Comparison of ENCODE assay signal across 21 cellular contexts in the genomic region with DNA sequence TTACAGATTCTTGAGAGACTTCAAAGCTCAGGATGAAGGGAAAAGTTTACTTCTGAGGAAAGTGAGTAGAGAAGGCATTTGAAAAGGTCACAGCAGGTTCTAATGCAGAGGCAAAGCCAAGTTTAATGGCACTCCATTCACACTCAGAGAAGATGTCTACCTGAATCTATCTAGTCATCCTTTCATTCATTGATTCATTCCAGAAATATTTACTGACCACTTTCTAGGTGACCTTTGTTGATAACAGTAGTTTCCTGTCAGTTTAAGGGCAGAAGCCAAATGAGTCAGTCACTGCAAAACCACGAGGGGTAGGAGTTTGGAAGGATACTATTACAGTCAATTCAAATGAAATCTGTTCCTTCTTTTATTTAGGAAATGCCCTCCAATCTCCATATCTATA. TPM values are rescaled to one million over a fixed set of nuclear protein-coding genes. Genes with fewer than 3 reads are reported as not detected.
DNase-seq lines count a peak whose midpoint lies in the region; ATAC-seq, FAIRE-seq and TF ChIP-seq lines count a peak whose summit lies in the region.
"Had no signal": no experiment of that assay in that cellular context is flagged by ENCODE, and none has a peak within 500 bp of the region (broad histone marks: within the 10 kb centered on the region; RNA-seq: fewer than 3 reads in every experiment).

No MANE protein-coding gene starts in this region.

- H3K9me3 Mint-ChIP-seq in activated CD4-positive, alpha-beta T cell treated with anti-CD3 and anti-CD28 coated beads for 36 hours (ENCODE audit: low read depth), result no peaks in the 10 kb centered on the region
- no peaks in the 10 kb centered on the region for H3K9me3 Mint-ChIP-seq in stimulated activated effector memory CD8-positive, alpha-beta T cell treated with anti-CD3 and anti-CD28 coated beads, Interleukin-12 subunit alpha, Interleukin-12 subunit beta, amount 100 ng/mL, for 72 hours
- H3K9me3 Mint-ChIP-seq: activated CD4-positive, alpha-beta memory T cell treated with anti-CD3 and anti-CD28 coated beads, Interleukin-2, amount 10 ng/mL, durations not matched to agents 7 days and 5 days had no signal

- H3K27ac ChIP-seq in endothelial cell of umbilical vein (ENCODE audit: insufficient read depth, low read depth, low read length), result no peak overlapping the region
- H3K27ac ChIP-seq: 22Rv1 had no signal

- no peaks in the 10 kb centered on the region for H3K36me3 ChIP-seq in endothelial cell of umbilical vein (ENCODE audit: control insufficient read depth in 2 of 2, extremely low read depth in 1 of 2, insufficient read depth in 2 of 2, low read length in 2 of 2)

- H3K4me3 Mint-ChIP-seq in activated CD4-positive, alpha-beta T cell treated with anti-CD3 and anti-CD28 coated beads for 36 hours, result no peak overlapping the region
- H3K4me3 Mint-ChIP-seq in stimulated activated effector memory CD8-positive, alpha-beta T cell treated with anti-CD3 and anti-CD28 coated beads, Interleukin-12 subunit alpha, Interleukin-12 subunit beta, amount 100 ng/mL, for 72 hours, result no peak overlapping the region
- H3K4me3 Mint-ChIP-seq: activated CD4-positive, alpha-beta memory T cell treated with anti-CD3 and anti-CD28 coated beads, Interleukin-2, amount 10 ng/mL, durations not matched to agents 7 days and 5 days; CD4-positive, alpha-beta memory T cell; mesothelial cell of epicardium had no signal

- H3K27me3 ChIP-seq in endothelial cell of umbilical vein (ENCODE audit: control insufficient read depth in 2 of 2, insufficient read depth in 2 of 2, low read length in 2 of 2), result no peaks in the 10 kb centered on the region

- TF ChIP-seq CTCF in endothelial cell of umbilical vein (IDR thresholded peaks at IDR 0.05; ENCODE audit: extremely low read depth in 1 of 2, insufficient read depth in 1 of 2, low read depth in 1 of 2, low read length in 2 of 2), result no peak
- TF ChIP-seq CTCF in D721Med (IDR thresholded peaks at IDR 0.05; ENCODE audit: insufficient read depth, missing control alignments), result no peak

- peak; percentile 44 for ATAC-seq in activated CD4-positive, alpha-beta T cell treated with anti-CD3 and anti-CD28 coated beads for 36 hours
- ATAC-seq in stimulated activated effector memory CD8-positive, alpha-beta T cell treated with anti-CD3 and anti-CD28 coated beads, Interleukin-12 subunit alpha, Interleukin-12 subunit beta, amount 100 ng/mL, for 72 hours, result peak; percentile 70
- ATAC-seq: esophagus mucosa had no signal

- FAIRE-seq in endothelial cell of umbilical vein (lab: Jason Lieb, UNC), result peak; percentile 81
- no peak for FAIRE-seq in D721Med (lab: Jason Lieb, UNC)
- FAIRE-seq: GM18507, small intestine had no signal

- H3K4me1 Mint-ChIP-seq in activated CD4-positive, alpha-beta T cell treated with anti-CD3 and anti-CD28 coated beads for 36 hours, result peaks cover 13% of the 10 kb centered on the region
- H3K4me1 Mint-ChIP-seq in stimulated activated effector memory CD8-positive, alpha-beta T cell treated with anti-CD3 and anti-CD28 coated beads, Interleukin-12 subunit alpha, Interleukin-12 subunit beta, amount 100 ng/mL, for 72 hours, result peaks cover 8% of the 10 kb centered on the region
- H3K4me1 Mint-ChIP-seq: mesothelial cell of epicardium had no signal

- no peak for DNase-seq in activated CD4-positive, alpha-beta T cell treated with anti-CD3 and anti-CD28 coated beads for 36 hours
- no peak for DNase-seq in activated CD4-positive, alpha-beta T cell treated with anti-CD3 and anti-CD28 coated beads, Interleukin-2, amount 50 U/mL, for 1 hour
- peak; percentile 13 for DNase-seq in RKO (ENCODE audit: low spot score)
- DNase-seq in endothelial cell of umbilical vein (ENCODE audit: low read depth, low spot score), result peak; percentile 13
- DNase-seq in stimulated activated effector memory CD8-positive, alpha-beta T cell treated with anti-CD3 and anti-CD28 coated beads, Interleukin-12 subunit alpha, Interleukin-12 subunit beta, amount 100 ng/mL, for 72 hours (ENCODE audit: low spot score in 2 of 2), result no peak
- no peak for DNase-seq in D721Med (ENCODE audit: insufficient read length, low spot score)
- no peak for DNase-seq in cortex of kidney (lab: John Stamatoyannopoulos, UW)
- no peak for DNase-seq in middle frontal gyrus (ENCODE audit: extremely low spot score, low spot score)
- DNase-seq: activated CD4-positive, alpha-beta memory T cell treated with anti-CD3 and anti-CD28 coated beads, Interleukin-2, amount 10 ng/mL, durations not matched to agents 7 days and 5 days; activated naive CD4-positive, alpha-beta T cell treated with Interleukin-2 at 50 U/mL for 16 hours; CD4-positive, alpha-beta memory T cell; GF-D8; NCI-H1092; NCI-H446 treated with DMSO at 0.1 percent for 48 hours; small intestine; substantia nigra; T-helper 9 cell had no signal

- H3K36me3 Mint-ChIP-seq in activated CD4-positive, alpha-beta T cell treated with anti-CD3 and anti-CD28 coated beads for 36 hours (ENCODE audit: low read depth), result no peaks in the 10 kb centered on the region
- H3K36me3 Mint-ChIP-seq in stimulated activated effector memory CD8-positive, alpha-beta T cell treated with anti-CD3 and anti-CD28 coated beads, Interleukin-12 subunit alpha, Interleukin-12 subunit beta, amount 100 ng/mL, for 72 hours, result no peaks in the 10 kb centered on the region
- H3K36me3 Mint-ChIP-seq: CD4-positive, alpha-beta memory T cell; mesothelial cell of epicardium had no signal

- no TSS peak for BruUV-seq in endothelial cell of umbilical vein (replicated peaks; lab: Mats Ljungman, UMichigan)

- peak overlapping the region; percentile 31 for H3K4me2 ChIP-seq in endothelial cell of umbilical vein (ENCODE audit: insufficient read depth, low read length)

- intact Hi-C loops in activated CD4-positive, alpha-beta T cell treated with anti-CD3 and anti-CD28 coated beads for 36 hours (cut with DNase I, micrococcal nuclease), result loop anchor here in 1 of 2 experiments (5.0 kb wide), 1 partner anchor 465 kb away; no protein-coding TSS in a partner anchor
- intact Hi-C loops in endothelial cell of umbilical vein (cut with micrococcal nuclease), result loop anchor here (5.0 to 10.0 kb wide), 2 partner anchors 647 to 1185 kb away; no protein-coding TSS in a partner anchor

- H3K27me3 Mint-ChIP-seq in activated CD4-positive, alpha-beta T cell treated with anti-CD3 and anti-CD28 coated beads for 36 hours, result peaks cover 20% of the 10 kb centered on the region

- dilution Hi-C loops in endothelial cell of umbilical vein (cut with MboI; ENCODE audit: extremely low pct_ligation_motif_present, low sequenced_read_pairs), result no loop called here

- H3K9ac ChIP-seq in endothelial cell of umbilical vein (replicated peaks; ENCODE audit: extremely low read depth, insufficient read depth, low read length), result no peak overlapping the region

- peaks cover 11% of the 10 kb centered on the region for H3K4me1 ChIP-seq in endothelial cell of umbilical vein (ENCODE audit: control insufficient read depth, extremely low read depth, insufficient read depth, low read length)

- TF ChIP-seq POLR2A in endothelial cell of umbilical vein (IDR thresholded peaks at IDR 0.05; ENCODE audit: low read depth, low read length), result no peak

- POLR2A ChIA-PET in activated CD4-positive, alpha-beta T cell treated with anti-CD3 and anti-CD28 coated beads for 36 hours (lab: Charles Lee), result no interaction called here
- POLR2A ChIA-PET in endothelial cell of umbilical vein (lab: Charles Lee), result no interaction called here

- H2AFZ ChIP-seq in endothelial cell of umbilical vein (ENCODE audit: low read depth, low read length), result no peak overlapping the region

- H3K9me3 ChIP-seq in endothelial cell of umbilical vein (replicated peaks; ENCODE audit: control insufficient read depth, insufficient read depth, low read length), result no peaks in the 10 kb centered on the region

- no peak overlapping the region for H3K27ac Mint-ChIP-seq in activated CD4-positive, alpha-beta T cell treated with anti-CD3 and anti-CD28 coated beads for 36 hours
- H3K27ac Mint-ChIP-seq in stimulated activated effector memory CD8-positive, alpha-beta T cell treated with anti-CD3 and anti-CD28 coated beads, Interleukin-12 subunit alpha, Interleukin-12 subunit beta, amount 100 ng/mL, for 72 hours, result no peak overlapping the region
- H3K27ac Mint-ChIP-seq: activated CD4-positive, alpha-beta memory T cell treated with anti-CD3 and anti-CD28 coated beads, Interleukin-2, amount 10 ng/mL, durations not matched to agents 7 days and 5 days; CD4-positive, alpha-beta memory T cell; mesothelial cell of epicardium had no signal

- H3K79me2 ChIP-seq in endothelial cell of umbilical vein (ENCODE audit: control insufficient read depth, insufficient read depth, low read length), result no peaks in the 10 kb centered on the region

- no peak overlapping the region for H3K4me3 ChIP-seq in endothelial cell of umbilical vein (replicated peaks in 1 of 3; ENCODE audit: insufficient read depth in 1 of 3, low read depth in 1 of 3, low read length in 3 of 3)

- H3K9me1 ChIP-seq in endothelial cell of umbilical vein (replicated peaks; ENCODE audit: control insufficient read depth, extremely low read depth, insufficient read depth, low read length), result no peaks in the 10 kb centered on the region

- CTCF ChIA-PET in activated CD4-positive, alpha-beta T cell treated with anti-CD3 and anti-CD28 coated beads for 36 hours (lab: Charles Lee), result interaction anchor here (1.5 kb wide), 1 partner anchor 53 kb away, joined by 4 read pairs; no protein-coding TSS in a partner anchor
- CTCF ChIA-PET in endothelial cell of umbilical vein (lab: Charles Lee), result interaction anchor here (0.9 to 6.2 kb wide), 5 partner anchors 85 to 467 kb away, joined by 3 to 88 read pairs (median 5); no protein-coding TSS in a partner anchor

- H4K20me1 ChIP-seq in endothelial cell of umbilical vein (replicated peaks; ENCODE audit: control insufficient read depth, extremely low read depth, insufficient read depth, low read length), result no peaks in the 10 kb centered on the region

RNA-seq across cellular contexts. Expression of gene FBXO5, which starts 30.8 kb away (rescaled TPM):
- 10 to 100 TPM; 48.7 to 57.3 TPM for total RNA-seq in activated CD4-positive, alpha-beta T cell treated with anti-CD3 and anti-CD28 coated beads for 36 hours
- total RNA-seq in endothelial cell of umbilical vein, result 27.1 and 28.1 TPM in 2 replicates
- polyA plus RNA-seq in endothelial cell of umbilical vein, result 5.4 and 6.1 TPM in 2 replicates
- polyA plus RNA-seq in endothelial cell of umbilical vein (2011; cell fraction: cytosol; rRNA removed), result 13.4 and 13.9 TPM in 2 replicates
- 13.0 and 17.5 TPM in 2 replicates for polyA plus RNA-seq in endothelial cell of umbilical vein (2011; cell fraction: nucleus; rRNA removed)
- 6.4 and 15.2 TPM in 2 replicates for polyA plus RNA-seq in endothelial cell of umbilical vein (2012)
- 4.0 and 4.8 TPM in 2 replicates for polyA minus RNA-seq in endothelial cell of umbilical vein
- 13.0 TPM for polyA minus RNA-seq in endothelial cell of umbilical vein (2011; cell fraction: cytosol; rRNA and poly(A)+ RNA removed)
- polyA minus RNA-seq in endothelial cell of umbilical vein (2011; cell fraction: nucleus; rRNA and poly(A)+ RNA removed), result 8.8 and 12.2 TPM in 2 replicates

RNA-seq across cellular contexts. Expression of gene MTRF1L, which starts 50.5 kb away (rescaled TPM):
- total RNA-seq in activated CD4-positive, alpha-beta T cell treated with anti-CD3 and anti-CD28 coated beads for 36 hours, result 10 to 100 TPM; 16.8 to 19.9 TPM
- total RNA-seq in endothelial cell of umbilical vein, result 27.5 and 31.2 TPM in 2 replicates
- 5.2 and 6.2 TPM in 2 replicates for polyA plus RNA-seq in endothelial cell of umbilical vein
- 8.3 and 9.1 TPM in 2 replicates for polyA plus RNA-seq in endothelial cell of umbilical vein (2011; cell fraction: cytosol; rRNA removed)
- polyA plus RNA-seq in endothelial cell of umbilical vein (2011; cell fraction: nucleus; rRNA removed), result 20.5 and 32.0 TPM in 2 replicates
- 9.5 and 19.1 TPM in 2 replicates for polyA plus RNA-seq in endothelial cell of umbilical vein (2012)
- 10.5 and 10.9 TPM in 2 replicates for polyA minus RNA-seq in endothelial cell of umbilical vein
- polyA minus RNA-seq in endothelial cell of umbilical vein (2011; cell fraction: cytosol; rRNA and poly(A)+ RNA removed), result 8.8 TPM
- 39.7 and 47.9 TPM in 2 replicates for polyA minus RNA-seq in endothelial cell of umbilical vein (2011; cell fraction: nucleus; rRNA and poly(A)+ RNA removed)

Comparison
In these comparisons a context has a peak if more than half of its experiments do, and no peak if none do; other contexts are left out.
1. DNase-seq: peak in RKO (single experiment) and endothelial cell of umbilical vein (single experiment); none in activated CD4-positive, alpha-beta T cell treated with anti-CD3 and anti-CD28 coated beads for 36 hours (single experiment), activated CD4-positive, alpha-beta T cell treated with anti-CD3 and anti-CD28 coated beads, Interleukin-2, amount 50 U/mL, for 1 hour (single experiment), stimulated activated effector memory CD8-positive, alpha-beta T cell treated with anti-CD3 and anti-CD28 coated beads, Interleukin-12 subunit alpha, Interleukin-12 subunit beta, amount 100 ng/mL, for 72 hours (0 of 2), D721Med (single experiment), cortex of kidney (single experiment) and middle frontal gyrus (single experiment).